22 cellular contexts compared by ENCODE assay signal in genomic region chr20:699342-699741, GRCh38. TPM values are rescaled to one million over a fixed set of nuclear protein-coding genes. Genes with fewer than 3 reads are reported as not detected.
"Had no signal": no experiment of that assay in that cellular context is flagged by ENCODE, and none has a peak within 500 bp of the region (broad histone marks: within the 10 kb centered on the region; RNA-seq: fewer than 3 reads in every experiment).

No MANE protein-coding gene starts in this region.

- H3K4me3 ChIP-seq: esophagus muscularis mucosa, hepatocyte, prostate gland, sigmoid colon, tibial artery had no signal

- H3K27me3 ChIP-seq: hepatocyte had no signal

- DNase-seq: activated CD4-positive, alpha-beta T cell treated with anti-CD3 and anti-CD28 coated beads, Interleukin-2, amount 50 U/mL, for 1 hour; activated CD4-positive, CD25-positive, alpha-beta regulatory T cell treated with anti-CD3 and anti-CD28 coated beads, Interleukin-2, amount 50 U/mL, for 72 hours; activated CD8-positive, alpha-beta memory T cell treated with anti-CD3 and anti-CD28 coated beads, Interleukin-2, amount 50 U/mL, for 48 hours; activated effector memory CD4-positive, alpha-beta T cell treated with Interleukin-2 at 50 U/mL for 16 hours; activated naive CD4-positive, alpha-beta T cell treated with anti-CD3 and anti-CD28 coated beads, Interleukin-2, amount 50 U/mL, for 16 hours; activated T-cell treated with anti-CD3 and anti-CD28 coated beads, Interleukin-2, amount 50 U/mL, for 48 hours; aorta; cortex of kidney; nephron progenitor cell; sigmoid colon; stimulated activated naive CD4-positive, alpha-beta T cell; T1000 had no signal

- H3K36me3 ChIP-seq: esophagus muscularis mucosa, prostate gland, sigmoid colon, tibial artery had no signal

- H3K9me3 Mint-ChIP-seq: nephron progenitor cell had no signal

- H3K4me1 ChIP-seq: sigmoid colon had no signal

- H3K27ac ChIP-seq: esophagus muscularis mucosa, hepatocyte, prostate gland, sigmoid colon, tibial artery had no signal

- H3K9me3 ChIP-seq: esophagus muscularis mucosa, prostate gland, sigmoid colon, tibial artery had no signal

- H3K4me3 Mint-ChIP-seq: nephron progenitor cell had no signal

- H3K27ac Mint-ChIP-seq: nephron progenitor cell had no signal

RNA-seq across cellular contexts. Expression of gene SCRT2, which starts 23.7 kb away (rescaled TPM):
- total RNA-seq: aorta; endothelial cell of umbilical vein; esophagus muscularis mucosa; hepatocyte; lung microvascular endothelial cell; myocyte; omental fat pad; sigmoid colon; T-helper 1 cell treated with Interleukin-12 subunit alpha and Interleukin-12 subunit beta and Interleukin-4 antibody, amounts not matched to agents 30 ng/mL and 1 ng/mL, for 36 hours; urinary bladder had no signal
- polyA plus RNA-seq: aorta, endothelial cell of umbilical vein, hepatocyte, sigmoid colon, urinary bladder had no signal
